ENCODE assay signal across 18 cellular contexts in genomic region chr6:56775498-56776166, GRCh38.
DNase-seq lines count a peak whose midpoint lies in the region; ATAC-seq, FAIRE-seq and TF ChIP-seq lines count a peak whose summit lies in the region.
"Had no signal": no experiment of that assay in that cellular context is flagged by ENCODE, and none has a peak within 500 bp of the region (broad histone marks: within the 10 kb centered on the region; RNA-seq: fewer than 3 reads in every experiment).

No MANE protein-coding gene starts in this region.

- H3K56ac ChIP-seq in H1 (replicated peaks; ENCODE audit: insufficient read length, low read depth, low read length) = no peak overlapping the region

- DNase-seq in HTR-8/SVneo (ENCODE audit: insufficient read length, low spot score) (no peak), H1 (ENCODE audit: low read depth in 1 of 2, low spot score in 2 of 2) (no peak), iPS-NIHi7 (ENCODE audit: extremely low spot score) (peak; percentile 33), NCI-H345 treated with DMSO at 0.1 percent for 48 hours (lab: John Stamatoyannopoulos, UW; ENCODE audit: unreplicated experiment) (no peak), NCI-H1417 treated with DMSO at 0.1 percent for 48 hours (lab: John Stamatoyannopoulos, UW) (no peak), RPMI8226 (no peak)
- DNase-seq: Caco-2; CD4-positive, CD25-positive, alpha-beta regulatory T cell; DMS153; NCI-H1048; NCI-H146; NCI-H2081 treated with DMSO at 0.1 percent for 48 hours; NCI-H524; Peyer's patch; Right ventricle myocardium superior had no signal

- peak overlapping the region; percentile 66 for H2BK5ac ChIP-seq in H1 (ENCODE audit: low read depth, low read length)

- H3K36me3 ChIP-seq in H1 (ENCODE audit: control insufficient read depth in 2 of 4, insufficient read depth in 4 of 4, low read length in 3 of 4) = no peaks in the 10 kb centered on the region
- H3K36me3 ChIP-seq: Peyer's patch had no signal

- peak overlapping the region; percentile 84 for H2BK12ac ChIP-seq in H1 (ENCODE audit: low read depth, low read length)

- H3K18ac ChIP-seq in H1 (ENCODE audit: extremely low read depth, low read length) = no peak overlapping the region

- no peak overlapping the region for H2AK5ac ChIP-seq in H1 (ENCODE audit: low read depth, low read length)

- no peaks in the 10 kb centered on the region; the same call in 1 of the 2 replicates for H3K23me2 ChIP-seq in H1 (ENCODE audit: low read depth, low read length)

- no peak; a peak in 1 of 4 replicates for TF ChIP-seq RAD21 in H1 (IDR thresholded peaks at IDR 0.05 in 1 of 2, conservative IDR thresholded peaks at IDR 0.05 in 1 of 2; ENCODE audit: low read depth in 2 of 2, low read length in 2 of 2)

- H3K9ac ChIP-seq in H1 (replicated peaks in 1 of 4; ENCODE audit: extremely low read depth in 1 of 4, low read depth in 3 of 4, low read length in 3 of 4) = no peak overlapping the region
- H3K9ac ChIP-seq: KMS-11 had no signal

- POLR2A ChIA-PET in H1 (lab: Charles Lee; ENCODE audit: partially characterized antibody) = interaction anchor here (0.8 to 1.8 kb wide), 7 partner anchors 8 to 75 kb away, joined by 3 to 7 read pairs (median 4); no protein-coding TSS in a partner anchor

- H4K5ac ChIP-seq in H1 (ENCODE audit: insufficient read length, low read depth, low read length) = no peak overlapping the region

- H3K23ac ChIP-seq in H1 (ENCODE audit: insufficient read length) = no peak overlapping the region

- WGBS in H1 (ENCODE audit: extremely low coverage in 1 of 2, insufficient coverage in 1 of 2, insufficient read length in 1 of 2, insufficient replicate concordance in 2 of 2, low coverage in 1 of 2, low lambda C conversion rate in 2 of 2, missing lambda C conversion rate in 1 of 2), 2 experiments = 18% methylated on average over 4 of the region's 4 CpGs; no CpG with 5 or more reads in 1 of the 2 experiments

- no peak for TF ChIP-seq CTCF in H1 (IDR thresholded peaks at IDR 0.05; ENCODE audit: control extremely low read depth in 1 of 3, insufficient read depth in 1 of 3, low read depth in 1 of 3, low read length in 3 of 3)

- no peaks in the 10 kb centered on the region for H3K9me3 ChIP-seq in H1 (ENCODE audit: insufficient read depth in 2 of 2, low read depth in 1 of 2, low read length in 1 of 2)
- H3K9me3 ChIP-seq: Caco-2, Peyer's patch had no signal

- H2BK20ac ChIP-seq in H1 (ENCODE audit: low read length) = no peak overlapping the region

- peak overlapping the region; percentile 61 to 69 for H3K4me2 ChIP-seq in H1 (ENCODE audit: insufficient read depth in 1 of 2, low read depth in 2 of 2, low read length in 2 of 2)
- H3K4me2 ChIP-seq: KMS-11 had no signal

- CTCF ChIA-PET in H1 (lab: Charles Lee; ENCODE audit: partially characterized antibody) = interaction anchor here (0.5 to 2.3 kb wide), 6 partner anchors 11 to 1781 kb away, joined by 3 to 10 read pairs (median 3); no protein-coding TSS in a partner anchor

- peak overlapping the region; percentile 65 for H3K27ac ChIP-seq in H1 (ENCODE audit: low read depth, low read length)
- H3K27ac ChIP-seq: KMS-11, Peyer's patch, SK-N-MC had no signal

- peak overlapping the region; percentile 87 for H3K4ac ChIP-seq in H1 (replicated peaks; ENCODE audit: insufficient read length, low read depth, low read length)

- TF ChIP-seq POLR2A in H1 (IDR thresholded peaks at IDR 0.05; ENCODE audit: control extremely low read depth in 1 of 2, low read depth in 2 of 2, low read length in 2 of 2) = no peak

- H3K14ac ChIP-seq in H1 (ENCODE audit: insufficient read length) = no peak overlapping the region

- no peak overlapping the region for H4K8ac ChIP-seq in H1 (ENCODE audit: extremely low read depth, insufficient read depth, low read length)

- H3K4me3 ChIP-seq in H1 (ENCODE audit: extremely low read depth in 1 of 4, insufficient read depth in 2 of 4, low read depth in 3 of 4, low read length in 4 of 4) = peak overlapping the region in 1 of 4 experiments; percentile 24; a peak in 2 of 8 replicates
- H3K4me3 ChIP-seq: Peyer's patch, SK-N-MC had no signal

- H3K4me1 ChIP-seq in H1 (replicated peaks in 1 of 4; ENCODE audit: control insufficient read depth in 3 of 4, insufficient read depth in 4 of 4, low read length in 3 of 4) = peaks cover 3 to 14% (median 12%) of the 10 kb centered on the region in 4 experiments; a peak in 6 of 7 replicates
- H3K4me1 ChIP-seq: Peyer's patch had no signal

- H4K20me1 ChIP-seq in H1 (replicated peaks in 1 of 2; ENCODE audit: control insufficient read depth in 1 of 2, insufficient read depth in 2 of 2, low read length in 2 of 2) = no peaks in the 10 kb centered on the region

- peaks cover 0 to 53% of the 10 kb centered on the region in 2 experiments; a peak in 3 of 4 replicates for H3K79me2 ChIP-seq in H1 (ENCODE audit: control insufficient read depth in 1 of 2, insufficient read depth in 2 of 2, low read length in 2 of 2)

- no peak overlapping the region for H2AFZ ChIP-seq in H1 (ENCODE audit: low read length)

- H2BK15ac ChIP-seq in H1 (ENCODE audit: low read length) = no peak overlapping the region

- H3K27me3 ChIP-seq in H1 (replicated peaks in 1 of 4; ENCODE audit: control insufficient read depth in 3 of 4, extremely low read depth in 1 of 4, insufficient read depth in 3 of 4, low read length in 3 of 4) = no peaks in the 10 kb centered on the region
- H3K27me3 ChIP-seq: Peyer's patch had no signal

- TF ChIP-seq EP300 in H1 (IDR thresholded peaks at IDR 0.05; ENCODE audit: borderline replicate concordance in 1 of 2, low read depth in 2 of 2, low read length in 2 of 2) = peak in 1 of 2 experiments; percentile 45; a peak in 1 of 3 replicates

- H4K91ac ChIP-seq in H1 (replicated peaks; ENCODE audit: insufficient read length, low read length) = no peak overlapping the region

- FAIRE-seq in HTR-8/SVneo (lab: Jason Lieb, UNC) = peak; percentile 78
- peak; percentile 96 for FAIRE-seq in H1 (lab: Jason Lieb, UNC)

- H3K79me1 ChIP-seq in H1 (ENCODE audit: low read depth, low read length) = peaks cover 2% of the 10 kb centered on the region; the same call in 1 of the 2 replicates

- ATAC-seq in GM21423 (IDR thresholded peaks at IDR 0.05; ENCODE audit: unreplicated experiment) = no peak

- H2BK120ac ChIP-seq in H1 (replicated peaks; ENCODE audit: low read depth, low read length) = no peak overlapping the region

TF ChIP-seq in H1, 55 proteins besides CTCF, POLR2A, EP300 and RAD21 (continues in another document):
- TF ChIP-seq HDAC2 (IDR thresholded peaks at IDR 0.05; ENCODE audit: borderline replicate concordance in 1 of 2, low read depth in 2 of 2, low read length in 2 of 2) = no peak
- no peak for TF ChIP-seq SIRT6 (IDR thresholded peaks at IDR 0.05; ENCODE audit: low read length)
- TF ChIP-seq POLR2AphosphoS5 (IDR thresholded peaks at IDR 0.05; ENCODE audit: low read depth, low read length) = no peak
- no peak for TF ChIP-seq ZNF274 (IDR thresholded peaks at IDR 0.05; ENCODE audit: borderline replicate concordance, extremely low read depth, low read length)
- peak; percentile 82 for TF ChIP-seq ATF2 (IDR thresholded peaks at IDR 0.05; ENCODE audit: low read length)
- peak; percentile 61 for TF ChIP-seq CEBPB (IDR thresholded peaks at IDR 0.05; ENCODE audit: low read depth, low read length)
- no peak for TF ChIP-seq ATF3 (IDR thresholded peaks at IDR 0.05; ENCODE audit: insufficient read depth, low read depth, low read length)
- peak; percentile 30; the same call in 1 of the 2 replicates for TF ChIP-seq RBBP5 (IDR thresholded peaks at IDR 0.05; ENCODE audit: borderline replicate concordance, low read depth, low read length)
- no peak for TF ChIP-seq MAFK (IDR thresholded peaks at IDR 0.05; ENCODE audit: low read depth, low read length)
- no peak for TF ChIP-seq JUN (IDR thresholded peaks at IDR 0.05; ENCODE audit: low read depth, low read length)
- no peak for TF ChIP-seq EGR1 (IDR thresholded peaks at IDR 0.05; ENCODE audit: borderline replicate concordance, low read depth, low read length)
- no peak for TF ChIP-seq HDAC6 (IDR thresholded peaks at IDR 0.05; ENCODE audit: low read depth, low read length)
- TF ChIP-seq ASH2L (IDR thresholded peaks at IDR 0.05; ENCODE audit: low read length) = peak; percentile 75
- TF ChIP-seq SP2 (IDR thresholded peaks at IDR 0.05; ENCODE audit: low read length) = no peak
- TF ChIP-seq TAF1 (IDR thresholded peaks at IDR 0.05; ENCODE audit: low read depth, low read length) = no peak
- no peak for TF ChIP-seq PHF8 (conservative IDR thresholded peaks at IDR 0.05; ENCODE audit: low read depth, low read length)
- TF ChIP-seq TBP (IDR thresholded peaks at IDR 0.05; ENCODE audit: low read depth, low read length) = no peak
